25 cellular contexts compared by ENCODE assay signal in the genomic region with DNA sequence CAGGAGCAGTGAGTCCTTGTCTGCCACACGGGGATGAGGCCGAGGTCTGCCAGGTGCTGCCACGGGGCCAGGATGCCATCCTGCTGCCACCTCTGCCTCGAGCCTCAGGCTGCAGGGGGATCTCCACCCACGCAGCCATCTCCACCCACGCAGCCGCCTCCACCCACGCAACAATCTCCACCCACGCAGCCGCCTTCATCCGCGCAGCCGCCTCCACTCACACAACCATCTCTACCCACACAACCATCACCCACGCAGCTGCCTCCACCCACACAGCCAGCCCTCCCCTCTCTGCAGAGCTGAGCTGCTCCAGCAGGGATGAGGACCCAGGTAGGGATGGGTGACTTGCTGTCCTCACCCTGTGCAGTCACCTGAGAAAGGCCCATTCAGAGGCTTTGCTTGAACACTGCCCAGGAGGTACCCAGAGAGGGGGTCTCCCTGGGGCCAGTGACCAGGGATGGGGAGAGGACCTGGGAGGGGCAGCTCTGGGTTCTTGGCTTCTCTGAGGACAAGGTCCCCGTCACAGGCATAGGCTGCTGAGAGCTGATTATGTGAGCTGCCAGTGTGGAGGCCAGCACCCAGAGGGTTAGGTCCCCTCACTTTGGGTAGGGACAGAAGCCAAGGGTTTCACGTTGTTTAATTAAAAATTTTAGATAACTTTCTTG. TPM values are rescaled to one million over a fixed set of nuclear protein-coding genes. Genes with fewer than 3 reads are reported as not detected.
DNase-seq lines count a peak whose midpoint lies in the region; ATAC-seq, FAIRE-seq and TF ChIP-seq lines count a peak whose summit lies in the region.
"Had no signal": no experiment of that assay in that cellular context is flagged by ENCODE, and none has a peak within 500 bp of the region (broad histone marks: within the 10 kb centered on the region; RNA-seq: fewer than 3 reads in every experiment).

No MANE protein-coding gene starts in this region.

- H3K4me1 ChIP-seq in right cardiac atrium (ENCODE audit: control insufficient read depth, insufficient read depth, low read length) (no peaks in the 10 kb centered on the region), right atrium auricular region (no peaks in the 10 kb centered on the region), K562 (replicated peaks in 1 of 2; ENCODE audit: control insufficient read depth in 2 of 2, insufficient read depth in 2 of 2, low read length in 2 of 2) (no peaks in the 10 kb centered on the region; a peak in 1 of 5 replicates), osteoblast (ENCODE audit: insufficient read depth, low read length) (no peaks in the 10 kb centered on the region), body of pancreas (no peaks in the 10 kb centered on the region)
- H3K4me1 ChIP-seq: BE2C had no signal

- H3K4me3 ChIP-seq in right cardiac atrium (ENCODE audit: low read length) (no peak overlapping the region), right atrium auricular region (no peak overlapping the region), K562 (no peak overlapping the region), osteoblast (ENCODE audit: insufficient read depth, low read length) (no peak overlapping the region), body of pancreas (no peak overlapping the region)
- H3K4me3 ChIP-seq: PC-9 had no signal

- ATAC-seq in right cardiac atrium (no peak), K562 (no peak), left colon (peak; percentile 20), body of pancreas (no peak), GM21786 (IDR thresholded peaks at IDR 0.05; ENCODE audit: unreplicated experiment) (no peak)

- TF ChIP-seq POLR2A in K562 (conservative IDR thresholded peaks at IDR 0.05) (no peak), body of pancreas (IDR thresholded peaks at IDR 0.05) (no peak)

- H3K27ac ChIP-seq in right cardiac atrium (ENCODE audit: low read length) (no peak overlapping the region), right atrium auricular region (no peak overlapping the region), K562 (ENCODE audit: extremely low read depth, low read depth, low read length) (no peak overlapping the region), osteoblast (ENCODE audit: low read depth, low read length) (no peak overlapping the region), body of pancreas (no peak overlapping the region)
- H3K27ac ChIP-seq: HL-60, KMS-11, PC-9 had no signal

- 79% methylated on average over 16 of the region's 16 CpGs for WGBS in right cardiac atrium
- WGBS in K562 (ENCODE audit: insufficient coverage, low coverage, missing lambda C conversion rate) = 2% methylated on average over 12 of the region's 16 CpGs
- WGBS in body of pancreas, 2 donors = 58 to 67% methylated on average over 13 to 16 of the region's 16 CpGs

- in situ Hi-C loops in K562 (cut with MboI) = no loop called here

- no TSS peak for BruUV-seq in K562 (replicated peaks; lab: Mats Ljungman, UMichigan)

- no peak for FAIRE-seq in K562 (lab: Jason Lieb, UNC)
- FAIRE-seq: D721Med had no signal

- peak in 2 of 3 donors; percentile 6 to 27 for DNase-seq in right cardiac atrium
- no peak for DNase-seq in right atrium auricular region (ENCODE audit: low spot score)
- DNase-seq in K562 (ENCODE audit: extremely low read depth in 1 of 4, low spot score in 3 of 4) = no peak
- no peak for DNase-seq in left colon
- DNase-seq in osteoblast (ENCODE audit: insufficient read length, low spot score, missing footprints) = peak; percentile 48
- no peak for DNase-seq in body of pancreas
- DNase-seq in amniotic stem cell (lab: John Stamatoyannopoulos, UW) = no peak
- DNase-seq: BE2C, DMS53, EL, GF-D8, GOT3, HCEC 1CT, NCI-H1092 treated with DMSO at 0.1 percent for 48 hours, NCI-H1436 treated with DMSO at 0.1 percent for 48 hours, NCI-H1930, NCI-H510A treated with DMSO at 0.1 percent for 48 hours, NCI-H748 treated with DMSO at 0.1 percent for 48 hours, PC-9, RPMI8226, SHP77 treated with DMSO at 0.1 percent for 48 hours had no signal

- H3K9ac ChIP-seq in K562 (ENCODE audit: insufficient read depth in 1 of 2, low read depth in 2 of 2, low read length in 2 of 2) = no peak overlapping the region
- H3K9ac ChIP-seq: KMS-11 had no signal

- no peak for TF ChIP-seq EP300 in K562 (IDR thresholded peaks at IDR 0.05; ENCODE audit: low read length)

- no peak for TF ChIP-seq RAD21 in K562 (CRISPR knock-in tag; conservative IDR thresholded peaks at IDR 0.05 in 1 of 2, IDR thresholded peaks at IDR 0.05 in 1 of 2)

- CTCF ChIA-PET in K562 (lab: Yijun Ruan, JAX; ENCODE audit: low intra/inter-chr PET ratio) = no interaction called here

- H3K9me3 ChIP-seq in right cardiac atrium (ENCODE audit: control insufficient read depth, low read length) = no peaks in the 10 kb centered on the region
- peaks cover 0 to 13% of the 10 kb centered on the region in 2 donors for H3K9me3 ChIP-seq in right atrium auricular region
- H3K9me3 ChIP-seq in K562 (replicated peaks; ENCODE audit: control insufficient read depth, insufficient read depth, low read depth, low read length) = no peaks in the 10 kb centered on the region
- H3K9me3 ChIP-seq in osteoblast (ENCODE audit: low read depth, low read length) = no peaks in the 10 kb centered on the region
- no peaks in the 10 kb centered on the region for H3K9me3 ChIP-seq in body of pancreas
- H3K9me3 ChIP-seq: BE2C had no signal

- no peaks in the 10 kb centered on the region for H3K9me1 ChIP-seq in K562 (ENCODE audit: control insufficient read depth, insufficient read depth, low read length)

- H3K27me3 ChIP-seq in right cardiac atrium (ENCODE audit: control insufficient read depth, insufficient read depth) = no peaks in the 10 kb centered on the region
- H3K27me3 ChIP-seq in right atrium auricular region = no peaks in the 10 kb centered on the region
- peaks cover 7 to 31% of the 10 kb centered on the region in 2 experiments; a peak in 3 of 5 replicates for H3K27me3 ChIP-seq in K562 (ENCODE audit: control insufficient read depth in 2 of 2, insufficient read depth in 2 of 2, low read length in 2 of 2)
- H3K27me3 ChIP-seq in osteoblast (ENCODE audit: insufficient read depth, low read length) = no peaks in the 10 kb centered on the region
- no peaks in the 10 kb centered on the region for H3K27me3 ChIP-seq in body of pancreas

- no peak overlapping the region for H2AFZ ChIP-seq in K562 (ENCODE audit: low read depth, low read length)
- H2AFZ ChIP-seq in osteoblast (ENCODE audit: low read length) = no peak overlapping the region
- H2AFZ ChIP-seq: PC-9 had no signal

- POLR2A ChIA-PET in K562 (lab: Yijun Ruan, JAX) = no interaction called here

- no peak for TF ChIP-seq CTCF in right atrium auricular region (IDR thresholded peaks at IDR 0.05)
- TF ChIP-seq CTCF in K562 (IDR thresholded peaks at IDR 0.05 in 2 of 3, conservative IDR thresholded peaks at IDR 0.05 in 1 of 3; ENCODE audit: insufficient read depth in 2 of 3, low read depth in 1 of 3, low read length in 3 of 3) = no peak
- TF ChIP-seq CTCF in osteoblast (IDR thresholded peaks at IDR 0.05; ENCODE audit: extremely low read depth, low read depth, low read length) = no peak
- TF ChIP-seq CTCF in body of pancreas (IDR thresholded peaks at IDR 0.05) = no peak

- intact Hi-C loops in right cardiac atrium (cut with DNase I) = no loop called here
- intact Hi-C loops in K562 (cut with micrococcal nuclease) = no loop called here
- intact Hi-C loops in left colon (cut with DNase I, micrococcal nuclease) = no loop called here
- intact Hi-C loops in body of pancreas (cut with DNase I) = no loop called here

- no peaks in the 10 kb centered on the region for H3K79me2 ChIP-seq in K562 (ENCODE audit: control insufficient read depth, insufficient read depth, low read length)
- H3K79me2 ChIP-seq in osteoblast (ENCODE audit: insufficient read depth, low read length) = no peaks in the 10 kb centered on the region

- H3K36me3 ChIP-seq in right atrium auricular region (no peaks in the 10 kb centered on the region), K562 (ENCODE audit: control insufficient read depth, insufficient read depth, low read length) (no peaks in the 10 kb centered on the region), osteoblast (ENCODE audit: insufficient read depth, low read length) (no peaks in the 10 kb centered on the region), body of pancreas (replicated peaks in 1 of 2; ENCODE audit: insufficient read depth in 1 of 2, low read depth in 2 of 2) (no peaks in the 10 kb centered on the region)
- H3K36me3 ChIP-seq: BE2C had no signal

- H4K20me1 ChIP-seq in K562 (replicated peaks; ENCODE audit: control insufficient read depth, insufficient read depth, low read length) = 0 out of 2 replicates have a peak, but pooled peaks cover 4% of the 10 kb centered on the region
- H4K20me1 ChIP-seq in osteoblast (ENCODE audit: insufficient read depth, low read length) = no peaks in the 10 kb centered on the region

- H3K4me2 ChIP-seq in K562 (ENCODE audit: insufficient read depth, low read length) (no peak overlapping the region), osteoblast (ENCODE audit: insufficient read depth, low read length) (no peak overlapping the region)
- H3K4me2 ChIP-seq: KMS-11, PC-9 had no signal

TF ChIP-seq in K562, 482 proteins besides CTCF, POLR2A, EP300 and RAD21:
- peak; percentile 97 for TF ChIP-seq EGR1 (conservative IDR thresholded peaks at IDR 0.05)
- TF ChIP-seq DACH1 (IDR thresholded peaks at IDR 0.05; ENCODE audit: partially characterized antibody) = no peak
TF ChIP-seq in K562: peak in this region for 1.

RNA-seq across cellular contexts. Expression of gene TTC34, which starts 46.6 kb away (rescaled TPM):
- total RNA-seq in right cardiac atrium = 1 to 10 TPM in 2 of 4 donors, under 1 TPM in 2; 0.53 to 1.5 (median 0.94) TPM
- polyA plus RNA-seq in right cardiac atrium = 0.27 TPM
- under 1 TPM; 0.08 to 0.11 TPM for total RNA-seq in right atrium auricular region
- 0.42 and 1.5 TPM in 2 replicates for total RNA-seq in K562 (2011; cell fraction: chromatin; rRNA removed; ENCODE audit: low replicate concordance)
- total RNA-seq in K562 (2011; cell fraction: nucleolus; rRNA removed) = 1.8 and 2.0 TPM in 2 replicates
- total RNA-seq in K562 (2011; cell fraction: nucleoplasm; rRNA removed) = 1.3 and 1.5 TPM in 2 replicates
- total RNA-seq in K562 (2014; rRNA removed) = 0.05 and 0.08 TPM in 2 replicates
- 0.03 and 0.04 TPM in 2 replicates for total RNA-seq in K562 (2014; rRNA removed; fragmentation: Illumina TruSeq; extraction: Trizol)
- total RNA-seq in K562 (2015; rRNA removed; fragmentation: Illumina TruSeq; extraction: Trizol) = 0.07 and 0.08 TPM in 2 replicates
- total RNA-seq in K562 (2021) = 0.31 and 0.38 TPM in 2 replicates
- polyA plus RNA-seq in K562 (2011; rRNA removed) = 0.04 and 0.08 TPM in 2 replicates
- polyA plus RNA-seq in K562 (2011; cell fraction: cytosol; rRNA removed) = not detected in 2 replicates
- 0.69 and 0.88 TPM in 2 replicates for polyA plus RNA-seq in K562 (2011; cell fraction: nucleus; rRNA removed)
- 0.08 and 0.24 TPM in 2 replicates for polyA plus RNA-seq in K562 (2012)
- polyA plus RNA-seq in K562 (2014; fragmentation: Illumina TruSeq; extraction: Trizol) = 0.03 TPM in 2 replicates
- not detected for polyA plus RNA-seq in K562 (2014; fragmentation: Nextera tagmentation; extraction: Ambion mirVana)
- 0.09 and 0.28 TPM in 2 replicates for polyA plus RNA-seq in K562 (2014; rRNA removed)
- 0.14 and 0.18 TPM in 2 replicates for polyA minus RNA-seq in K562 (2011; rRNA and poly(A)+ RNA removed)
- polyA minus RNA-seq in K562 (2011; cell fraction: cytosol; rRNA and poly(A)+ RNA removed) = 0.19 TPM in 1 of 2 replicates, not detected in the other
- polyA minus RNA-seq in K562 (2011; cell fraction: nucleus; rRNA and poly(A)+ RNA removed) = 1.3 and 1.9 TPM in 2 replicates
- under 1 TPM; 0.43 to 0.67 TPM for total RNA-seq in left colon
- total RNA-seq in osteoblast = 0.29 and 0.36 TPM in 2 replicates
- total RNA-seq in body of pancreas = under 1 TPM; under 0.01 to 0.52 TPM

Comparison
In these comparisons a context has a peak if more than half of its experiments do, and no peak if none do; other contexts are left out.
1. DNase-seq: peak in right cardiac atrium (2 of 3) and osteoblast (single experiment); none in right atrium auricular region (single experiment), K562 (0 of 4), left colon (0 of 2), body of pancreas (0 of 4) and amniotic stem cell (single experiment).